In the genomic region with DNA sequence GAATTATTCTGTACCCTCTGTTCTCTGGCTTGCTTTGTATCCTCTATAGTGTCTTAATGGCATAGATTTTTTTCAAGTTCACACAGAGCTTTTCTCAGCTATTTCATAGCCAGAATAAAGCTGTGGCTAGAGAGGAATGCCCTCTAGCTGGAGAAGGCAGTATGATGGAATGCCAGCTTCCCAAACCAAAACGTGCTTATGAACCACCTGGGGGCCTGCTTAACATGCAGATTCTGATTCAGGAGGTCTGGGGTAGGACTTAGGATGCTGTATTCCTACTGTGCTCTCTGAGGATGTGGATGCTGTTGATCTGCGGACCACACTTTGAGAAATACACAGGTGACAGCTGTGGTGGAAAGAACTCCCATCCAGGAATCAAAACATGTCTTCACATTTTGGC, we compare ENCODE assay signal across 17 cellular contexts. TPM values are rescaled to one million over a fixed set of nuclear protein-coding genes. Genes with fewer than 3 reads are reported as not detected.
DNase-seq lines count a peak whose midpoint lies in the region; ATAC-seq and TF ChIP-seq lines count a peak whose summit lies in the region.
"Had no signal": no experiment of that assay in that cellular context is flagged by ENCODE, and none has a peak within 500 bp of the region (broad histone marks: within the 10 kb centered on the region; RNA-seq: fewer than 3 reads in every experiment).

No MANE protein-coding gene starts in this region.

- H4K20me1 ChIP-seq in PC-3 (ENCODE audit: low read length), result no peaks in the 10 kb centered on the region
- no peaks in the 10 kb centered on the region for H4K20me1 ChIP-seq in osteoblast (ENCODE audit: insufficient read depth, low read length)

- H3K9me2 ChIP-seq in PC-3 (replicated peaks; ENCODE audit: low read length), result no peaks in the 10 kb centered on the region

- H3K4me1 ChIP-seq in PC-3 (ENCODE audit: insufficient read depth, low read length) (no peaks in the 10 kb centered on the region), osteoblast (ENCODE audit: insufficient read depth, low read length) (peaks cover 12% of the 10 kb centered on the region)

- no peak overlapping the region for H3K4me3 Mint-ChIP-seq in activated CD4-positive, alpha-beta T cell treated with anti-CD3 and anti-CD28 coated beads for 36 hours
- H3K4me3 Mint-ChIP-seq: activated CD8-positive, alpha-beta T cell treated with anti-CD3 and anti-CD28 coated beads, Interleukin-2, amount 10 ng/mL, durations not matched to agents 7 days and 5 days; central memory CD8-positive, alpha-beta T cell had no signal

- peaks cover 3% of the 10 kb centered on the region for H3K27me3 Mint-ChIP-seq in activated CD4-positive, alpha-beta T cell treated with anti-CD3 and anti-CD28 coated beads for 36 hours

- no peak overlapping the region for H3K4me3 ChIP-seq in PC-3 (ENCODE audit: low read length)
- H3K4me3 ChIP-seq in epithelial cell of proximal tubule (ENCODE audit: low read depth, low read length), result no peak overlapping the region
- no peak overlapping the region for H3K4me3 ChIP-seq in osteoblast (ENCODE audit: insufficient read depth, low read length)

- CTCF ChIA-PET in PC-3 (lab: Charles Lee), result interaction anchor here (0.5 to 2.5 kb wide), 5 partner anchors 18 to 147 kb away, joined by 4 to 17 read pairs (median 7); no protein-coding TSS in a partner anchor
- CTCF ChIA-PET in activated CD4-positive, alpha-beta T cell treated with anti-CD3 and anti-CD28 coated beads for 36 hours (lab: Charles Lee), result interaction anchor here (0.7 to 1.9 kb wide), 2 partner anchors 15 to 16 kb away, joined by 3 to 10 read pairs; no protein-coding TSS in a partner anchor

- no peaks in the 10 kb centered on the region for H3K9me3 Mint-ChIP-seq in activated CD4-positive, alpha-beta T cell treated with anti-CD3 and anti-CD28 coated beads for 36 hours (ENCODE audit: low read depth)
- H3K9me3 Mint-ChIP-seq: central memory CD8-positive, alpha-beta T cell had no signal

- H3K36me3 ChIP-seq in PC-3 (ENCODE audit: low read depth, low read length) (no peaks in the 10 kb centered on the region), osteoblast (ENCODE audit: insufficient read depth, low read length) (no peaks in the 10 kb centered on the region)

- no peaks in the 10 kb centered on the region for H3K9me3 ChIP-seq in PC-3 (ENCODE audit: low read length)
- H3K9me3 ChIP-seq in osteoblast (ENCODE audit: low read depth, low read length), result no peaks in the 10 kb centered on the region

- 0 out of 2 replicates have a peak, but pooled peaks have one; percentile 19 for TF ChIP-seq CTCF in PC-3 (conservative IDR thresholded peaks at IDR 0.05; ENCODE audit: low read depth, low read length)
- peak; percentile 28 for TF ChIP-seq CTCF in epithelial cell of proximal tubule (conservative IDR thresholded peaks at IDR 0.05; ENCODE audit: low read depth, low read length)
- TF ChIP-seq CTCF in osteoblast (IDR thresholded peaks at IDR 0.05; ENCODE audit: extremely low read depth, low read depth, low read length), result peak; percentile 13

- no peak overlapping the region for H3K9ac ChIP-seq in PC-3 (ENCODE audit: low read length)

- POLR2A ChIA-PET in PC-3 (lab: Charles Lee; ENCODE audit: unreplicated experiment), result no interaction called here
- POLR2A ChIA-PET in activated CD4-positive, alpha-beta T cell treated with anti-CD3 and anti-CD28 coated beads for 36 hours (lab: Charles Lee), result interaction anchor here (0.6 kb wide), 1 partner anchor 103 kb away, joined by 6 read pairs; no protein-coding TSS in a partner anchor

- H3K4me2 ChIP-seq in PC-3 (ENCODE audit: low read length), result no peak overlapping the region
- no peak overlapping the region for H3K4me2 ChIP-seq in osteoblast (ENCODE audit: insufficient read depth, low read length)

- no peaks in the 10 kb centered on the region for H3F3A ChIP-seq in PC-3 (ENCODE audit: low read length, unreplicated experiment)

- DNase-seq in DMS53 (lab: John Stamatoyannopoulos, UW), result peak; percentile 7
- DNase-seq in DMS53 treated with DMSO at 0.1 percent for 48 hours (lab: John Stamatoyannopoulos, UW; ENCODE audit: unreplicated experiment), result no peak
- DNase-seq in PC-3, result no peak
- no peak for DNase-seq in epithelial cell of proximal tubule (ENCODE audit: low read depth)
- peak; percentile 29 for DNase-seq in osteoblast (ENCODE audit: insufficient read length, low spot score, missing footprints)
- DNase-seq in NCI-H2107 (lab: John Stamatoyannopoulos, UW), result no peak
- DNase-seq in activated CD4-positive, alpha-beta T cell treated with anti-CD3 and anti-CD28 coated beads for 36 hours, result no peak
- DNase-seq: 8988T; activated CD8-positive, alpha-beta T cell treated with anti-CD3 and anti-CD28 coated beads, Interleukin-2, amount 10 ng/mL, durations not matched to agents 7 days and 5 days; KBM-7; NCI-H187; posterior cingulate gyrus; SIG-M5; stimulated activated CD4-positive, alpha-beta T cell treated with anti-CD3 and anti-CD28 coated beads, Interleukin-12 subunit alpha, Interleukin-12 subunit beta, amount 100 ng/mL, for 4 hours had no signal

- H3K27me3 ChIP-seq in PC-3 (ENCODE audit: low read length), result no peaks in the 10 kb centered on the region
- no peaks in the 10 kb centered on the region for H3K27me3 ChIP-seq in osteoblast (ENCODE audit: insufficient read depth, low read length)

- H2AFZ ChIP-seq in PC-3 (ENCODE audit: low read length) (no peak overlapping the region), osteoblast (ENCODE audit: low read length) (no peak overlapping the region)

- H3K4me1 Mint-ChIP-seq in activated CD4-positive, alpha-beta T cell treated with anti-CD3 and anti-CD28 coated beads for 36 hours, result no peaks in the 10 kb centered on the region
- H3K4me1 Mint-ChIP-seq: central memory CD8-positive, alpha-beta T cell had no signal

- H3K27ac Mint-ChIP-seq in activated CD4-positive, alpha-beta T cell treated with anti-CD3 and anti-CD28 coated beads for 36 hours, result no peak overlapping the region
- H3K27ac Mint-ChIP-seq: activated CD8-positive, alpha-beta T cell treated with anti-CD3 and anti-CD28 coated beads, Interleukin-2, amount 10 ng/mL, durations not matched to agents 7 days and 5 days had no signal

- no peak overlapping the region for H3K27ac ChIP-seq in PC-3 (ENCODE audit: low read length)
- H3K27ac ChIP-seq in osteoblast (ENCODE audit: low read depth, low read length), result no peak overlapping the region

- peak; percentile 43; the same call in 1 of the 2 replicates for ATAC-seq in PC-3
- no peak for ATAC-seq in HG03039 (IDR thresholded peaks at IDR 0.05; ENCODE audit: unreplicated experiment)
- ATAC-seq in activated CD4-positive, alpha-beta T cell treated with anti-CD3 and anti-CD28 coated beads for 36 hours, result no peak
- ATAC-seq: activated CD8-positive, alpha-beta T cell treated with anti-CD3 and anti-CD28 coated beads, Interleukin-2, amount 10 ng/mL, durations not matched to agents 7 days and 5 days; esophagus mucosa had no signal

- no TSS peak for BruUV-seq in PC-3 (replicated peaks; lab: Mats Ljungman, UMichigan)

- H3K36me3 Mint-ChIP-seq in activated CD4-positive, alpha-beta T cell treated with anti-CD3 and anti-CD28 coated beads for 36 hours (ENCODE audit: low read depth), result no peaks in the 10 kb centered on the region

- H3K79me2 ChIP-seq in PC-3 (ENCODE audit: low read length), result no peaks in the 10 kb centered on the region
- H3K79me2 ChIP-seq in osteoblast (ENCODE audit: insufficient read depth, low read length), result no peaks in the 10 kb centered on the region

- intact Hi-C loops in PC-3 (cut with micrococcal nuclease), result loop anchor here (1.0 to 5.0 kb wide), 4 partner anchors 49 to 337 kb away; a partner anchor contains a TSS
- intact Hi-C loops in activated CD4-positive, alpha-beta T cell treated with anti-CD3 and anti-CD28 coated beads for 36 hours (cut with DNase I, micrococcal nuclease), result loop anchor here in 1 of 2 experiments (1.0 to 2.0 kb wide), 2 partner anchors 95 to 105 kb away; no protein-coding TSS in a partner anchor

RNA-seq across cellular contexts. Expression of a gene that starts 49.9 kb away (rescaled TPM):
- total RNA-seq in PC-3 (2014; rRNA removed) (19.5 and 20.6 TPM in 2 replicates), epithelial cell of proximal tubule (38.3 and 76.0 TPM in 2 replicates), osteoblast (80.4 and 119 TPM in 2 replicates)
- total RNA-seq in activated CD4-positive, alpha-beta T cell treated with anti-CD3 and anti-CD28 coated beads for 36 hours, result under 1 TPM; 0.16 to 0.18 TPM

Comparison
In these comparisons a context has a peak if more than half of its experiments do, and no peak if none do; other contexts are left out.
1. DNase-seq: peak in DMS53 (single experiment) and osteoblast (single experiment); none in DMS53 treated with DMSO at 0.1 percent for 48 hours (single experiment), PC-3 (single experiment), epithelial cell of proximal tubule (single experiment), NCI-H2107 (single experiment) and activated CD4-positive, alpha-beta T cell treated with anti-CD3 and anti-CD28 coated beads for 36 hours (single experiment).
2. RNA of a gene that starts 49.9 kb away (total RNA-seq): 80.4 to 119 TPM in osteoblast, 38.3 to 76.0 TPM in epithelial cell of proximal tubule and 19.5 to 20.6 TPM in PC-3; 0.16 to 0.18 TPM in activated CD4-positive, alpha-beta T cell treated with anti-CD3 and anti-CD28 coated beads for 36 hours; every median in the first group is over 10 times any median in the second.
3. Peak in every context shown above with its lines, with median percentiles within 50 percentile points of each other: CTCF ChIP-seq.